In the genomic region with DNA sequence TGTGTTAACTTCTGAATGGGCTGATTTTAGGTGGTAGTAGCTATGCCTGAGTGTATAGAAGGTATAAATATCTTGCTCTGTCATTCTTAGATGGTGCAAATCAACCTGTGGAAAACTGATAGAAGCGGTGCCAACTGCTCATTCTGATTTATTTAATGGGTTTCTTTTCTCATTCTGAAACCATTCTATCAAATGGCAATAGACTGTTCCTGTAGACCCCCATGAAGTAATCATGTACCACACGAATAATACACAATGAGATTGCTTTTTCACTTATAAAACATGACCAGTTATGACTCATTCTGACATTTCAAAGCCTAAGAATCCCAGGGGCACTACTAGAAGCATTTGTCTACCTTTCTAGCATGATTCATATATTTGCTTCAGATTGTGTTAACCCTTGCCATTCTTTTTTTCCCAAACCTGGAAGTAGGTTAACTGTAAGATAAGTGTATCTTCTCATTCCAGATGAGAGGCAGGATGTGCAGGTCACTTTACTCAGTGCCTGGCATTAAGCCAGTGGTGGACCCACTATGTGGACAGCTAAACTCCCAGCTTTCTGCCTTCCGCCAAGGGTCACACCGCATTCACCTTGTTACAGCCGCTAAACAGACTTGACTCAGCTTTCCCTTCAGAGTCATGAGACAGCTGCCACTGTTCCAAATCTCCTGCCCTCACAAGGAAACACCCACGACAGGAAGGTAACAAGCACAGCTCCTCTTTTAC, we compare ENCODE assay signal across 1 cellular context.
TF ChIP-seq lines count a peak whose summit lies in the region.

No MANE protein-coding gene starts in this region.

TF ChIP-seq in A549, 52 proteins besides CTCF, POLR2A, EP300 and RAD21 (continued from another document):
- TF ChIP-seq, protein P1, sequence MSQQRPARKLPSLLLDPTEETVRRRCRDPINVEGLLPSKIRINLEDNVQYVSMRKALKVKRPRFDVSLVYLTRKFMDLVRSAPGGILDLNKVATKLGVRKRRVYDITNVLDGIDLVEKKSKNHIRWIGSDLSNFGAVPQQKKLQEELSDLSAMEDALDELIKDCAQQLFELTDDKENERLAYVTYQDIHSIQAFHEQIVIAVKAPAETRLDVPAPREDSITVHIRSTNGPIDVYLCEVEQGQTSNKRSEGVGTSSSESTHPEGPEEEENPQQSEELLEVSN (IDR thresholded peaks at IDR 0.05; ENCODE audit: borderline replicate concordance, low read depth), result no peak
- TF ChIP-seq RFX5 (IDR thresholded peaks at IDR 0.05) (no peak), JUNB (IDR thresholded peaks at IDR 0.05) (peak; percentile 99), GATA3 (IDR thresholded peaks at IDR 0.05; ENCODE audit: borderline replicate concordance) (peak; percentile 87), ESRRA (IDR thresholded peaks at IDR 0.05; ENCODE audit: borderline replicate concordance, low read length) (0 out of 2 replicates have a peak, but pooled peaks have one; percentile 38), JUN (IDR thresholded peaks at IDR 0.05) (peak; percentile 90 to 92; a peak in 4 of 5 replicates), KDM1A (IDR thresholded peaks at IDR 0.05; ENCODE audit: low read depth) (no peak), CEBPB (IDR thresholded peaks at IDR 0.05) (peak; percentile 6 to 74; a peak in 2 of 4 replicates), SMC3 (IDR thresholded peaks at IDR 0.05) (0 out of 3 replicates have a peak, but pooled peaks have one; percentile 1), MAFK (IDR thresholded peaks at IDR 0.05; ENCODE audit: partially characterized antibody) (peak; percentile 76), FOSL2 (IDR thresholded peaks at IDR 0.05) (peak; percentile 98), FOSL2 (CRISPR knock-in tag; IDR thresholded peaks at IDR 0.05) (peak; percentile 100)
- TF ChIP-seq, protein P2, sequence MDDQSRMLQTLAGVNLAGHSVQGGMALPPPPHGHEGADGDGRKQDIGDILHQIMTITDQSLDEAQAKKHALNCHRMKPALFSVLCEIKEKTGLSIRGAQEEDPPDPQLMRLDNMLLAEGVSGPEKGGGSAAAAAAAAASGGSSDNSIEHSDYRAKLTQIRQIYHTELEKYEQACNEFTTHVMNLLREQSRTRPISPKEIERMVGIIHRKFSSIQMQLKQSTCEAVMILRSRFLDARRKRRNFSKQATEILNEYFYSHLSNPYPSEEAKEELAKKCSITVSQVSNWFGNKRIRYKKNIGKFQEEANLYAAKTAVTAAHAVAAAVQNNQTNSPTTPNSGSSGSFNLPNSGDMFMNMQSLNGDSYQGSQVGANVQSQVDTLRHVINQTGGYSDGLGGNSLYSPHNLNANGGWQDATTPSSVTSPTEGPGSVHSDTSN (IDR thresholded peaks at IDR 0.05), result peak; percentile 66; the same call in 1 of the 2 replicates
- TF ChIP-seq, protein P3, sequence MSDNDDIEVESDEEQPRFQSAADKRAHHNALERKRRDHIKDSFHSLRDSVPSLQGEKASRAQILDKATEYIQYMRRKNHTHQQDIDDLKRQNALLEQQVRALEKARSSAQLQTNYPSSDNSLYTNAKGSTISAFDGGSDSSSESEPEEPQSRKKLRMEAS (IDR thresholded peaks at IDR 0.05), result peak; percentile 82
TF ChIP-seq in A549: peak in this region for 11.
